ENCODE assay signal across 9 cellular contexts in the genomic region with DNA sequence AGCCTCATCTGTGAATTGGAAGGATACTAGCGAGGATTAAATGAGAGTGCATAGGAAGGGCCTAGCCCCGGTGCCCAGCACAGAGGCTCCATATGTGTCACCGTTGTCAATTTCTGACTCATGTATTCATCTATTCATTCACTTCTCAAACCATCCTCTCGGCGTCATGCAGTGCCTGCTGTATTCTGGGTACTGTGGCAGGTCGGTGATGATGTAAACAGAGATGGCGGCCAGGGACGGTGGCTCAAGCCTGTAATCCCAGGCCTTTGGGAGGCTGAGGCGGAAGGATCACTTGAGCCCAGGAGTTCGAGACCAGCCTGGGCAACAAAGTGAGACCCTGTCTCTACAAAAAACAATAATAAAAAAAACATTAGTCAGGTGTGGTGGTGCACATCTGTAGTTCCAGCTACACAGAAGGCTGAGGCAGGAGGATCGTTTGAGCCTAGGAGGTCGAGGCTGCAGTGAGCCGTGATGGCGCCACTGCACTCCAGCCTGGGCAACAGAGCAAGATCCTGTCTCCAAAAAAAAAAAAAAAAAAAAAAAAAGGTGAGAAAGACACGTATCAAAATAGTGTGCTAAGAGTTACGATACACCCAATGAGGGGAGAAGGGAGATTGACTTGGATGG. TPM values are rescaled to one million over a fixed set of nuclear protein-coding genes. Genes with fewer than 3 reads are reported as not detected.
A peak's percentile ranks its signal among the peaks of the same experiment; 100 is the strongest.
DNase-seq lines count a peak whose midpoint lies in the region; ATAC-seq and TF ChIP-seq lines count a peak whose summit lies in the region.
"Had no signal": no experiment of that assay in that cellular context is flagged by ENCODE, and none has a peak within 500 bp of the region (broad histone marks: within the 10 kb centered on the region; RNA-seq: fewer than 3 reads in every experiment).

No MANE protein-coding gene starts in this region.

- H3K4me1 Mint-ChIP-seq in activated B cell treated with CpG ODN at 0.5 μM for 24 hours (peaks cover 28% of the 10 kb centered on the region), natural killer cell (peaks cover 23 to 39% of the 10 kb centered on the region in 2 donors)

- TF ChIP-seq CTCF in GM12865 (IDR thresholded peaks at IDR 0.05; ENCODE audit: insufficient read depth, low read depth, low read length, missing control alignments) (no peak), activated B cell treated with CpG ODN at 0.5 μM for 24 hours (IDR thresholded peaks at IDR 0.05) (no peak), natural killer cell (IDR thresholded peaks at IDR 0.05) (no peak)

- H3K27me3 Mint-ChIP-seq in activated B cell treated with CpG ODN at 0.5 μM for 24 hours, result peaks cover 18% of the 10 kb centered on the region
- peaks cover 10 to 23% of the 10 kb centered on the region in 2 donors for H3K27me3 Mint-ChIP-seq in natural killer cell (ENCODE audit: low read depth in 2 of 2)

- H3K9me3 Mint-ChIP-seq in activated B cell treated with CpG ODN at 0.5 μM for 24 hours, result no peaks in the 10 kb centered on the region
- H3K9me3 Mint-ChIP-seq in natural killer cell, result no peaks in the 10 kb centered on the region

- ATAC-seq in HG03039 (IDR thresholded peaks at IDR 0.05; ENCODE audit: unreplicated experiment) (peak; percentile 17), activated B cell treated with CpG ODN at 0.5 μM for 24 hours (ENCODE audit: low read depth) (peak; percentile 26), natural killer cell (peak in 2 of 3 donors; percentile 10 to 16)

- peak overlapping the region; percentile 60 for H3K27ac Mint-ChIP-seq in activated B cell treated with CpG ODN at 0.5 μM for 24 hours
- H3K27ac Mint-ChIP-seq in natural killer cell, result peak overlapping the region in 1 of 2 donors; percentile 36

- CTCF ChIA-PET in activated B cell treated with CpG ODN at 0.5 μM for 24 hours (lab: Charles Lee), result interaction anchor here (0.7 to 6.1 kb wide), 36 partner anchors 9 to 415 kb away, joined by 3 to 124 read pairs (median 5); a partner anchor contains a TSS

- H3K4me3 ChIP-seq in GM12865 (ENCODE audit: low read depth, low read length), result peak overlapping the region; percentile 22

- peak; percentile 74 for DNase-seq in GM12865 (ENCODE audit: low read depth)
- DNase-seq in activated B cell treated with CpG ODN at 0.5 μM for 24 hours, result no peak
- DNase-seq in natural killer cell, result no peak
- no peak for DNase-seq in NCI-H226
- DNase-seq in occipital lobe (lab: John Stamatoyannopoulos, UW), result no peak
- no peak for DNase-seq in head of caudate nucleus
- no peak for DNase-seq in NOMO-1 treated with DMSO at 0.1 percent for 48 hours (lab: John Stamatoyannopoulos, UW; ENCODE audit: unreplicated experiment)

- intact Hi-C loops in activated B cell treated with CpG ODN at 0.5 μM for 24 hours (cut with micrococcal nuclease) (loop anchor here (1.0 to 10.0 kb wide), 13 partner anchors 14 to 455 kb away; a partner anchor contains a TSS), natural killer cell (cut with micrococcal nuclease) (loop anchor here (1.0 to 5.0 kb wide), 7 partner anchors 14 to 405 kb away; a partner anchor contains a TSS), head of caudate nucleus (cut with DNase I) (loop anchor here (5.0 kb wide), 1 partner anchor 50 kb away; no protein-coding TSS in a partner anchor)

- no peaks in the 10 kb centered on the region for H3K36me3 Mint-ChIP-seq in activated B cell treated with CpG ODN at 0.5 μM for 24 hours (ENCODE audit: low read depth)
- no peaks in the 10 kb centered on the region for H3K36me3 Mint-ChIP-seq in natural killer cell

- POLR2A ChIA-PET in activated B cell treated with CpG ODN at 0.5 μM for 24 hours (lab: Charles Lee), result interaction anchor here (0.6 to 3.5 kb wide), 12 partner anchors 71 to 358 kb away, joined by 3 to 17 read pairs (median 8); a partner anchor contains a TSS

- H3K4me3 Mint-ChIP-seq in activated B cell treated with CpG ODN at 0.5 μM for 24 hours (peak overlapping the region; percentile 70), natural killer cell (peak overlapping the region; percentile 57)

RNA-seq across cellular contexts. Expression of a gene that starts 4.3 kb away (rescaled TPM):
- total RNA-seq in activated B cell treated with CpG ODN at 0.5 μM for 24 hours (not detected in 2 replicates), natural killer cell (not detected), occipital lobe (8.1 TPM)

RNA-seq across cellular contexts. Expression of a gene that starts 14.5 kb away (rescaled TPM):
- total RNA-seq in activated B cell treated with CpG ODN at 0.5 μM for 24 hours, result 51.8 and 58.2 TPM in 2 replicates
- 100 to 1,000 TPM in 2 of 3 donors, 10 to 100 TPM in 1; 97.1 to 115 (median 105) TPM for total RNA-seq in natural killer cell
- total RNA-seq in occipital lobe, result 16.2 TPM

RNA-seq across cellular contexts. Expression of a gene that starts 14.8 kb away (rescaled TPM):
- total RNA-seq in activated B cell treated with CpG ODN at 0.5 μM for 24 hours (0.02 TPM in 1 of 2 replicates, not detected in the other), natural killer cell (not detected), occipital lobe (70.3 TPM)
- total RNA-seq: liver had no signal

RNA-seq across cellular contexts. Expression of a gene that starts 42.7 kb away (rescaled TPM):
- total RNA-seq in activated B cell treated with CpG ODN at 0.5 μM for 24 hours, result 2.1 and 2.3 TPM in 2 replicates
- 1 to 10 TPM; 1.3 to 3.8 (median 2.4) TPM for total RNA-seq in natural killer cell
- 0.47 TPM for total RNA-seq in occipital lobe

RNA-seq across cellular contexts. Expression of a gene that starts 45.8 kb away (rescaled TPM):
- total RNA-seq in activated B cell treated with CpG ODN at 0.5 μM for 24 hours (not detected in 2 replicates), natural killer cell (1 to 10 TPM; 1.2 to 2.5 (median 2.2) TPM), occipital lobe (2.2 TPM)

Comparison
In these comparisons a context has a peak if more than half of its experiments do, and no peak if none do; other contexts are left out.
1. RNA of a gene that starts 14.8 kb away (total RNA-seq): 70.3 TPM in occipital lobe (single experiment); 0.02 TPM in activated B cell treated with CpG ODN at 0.5 μM for 24 hours and not detected in natural killer cell; every median in the first group is over 10 times any median in the second.
2. Peak in every context shown above with its lines, with median percentiles within 50 percentile points of each other: ATAC-seq.